ENCODE assay signal across 17 cellular contexts in the genomic region with DNA sequence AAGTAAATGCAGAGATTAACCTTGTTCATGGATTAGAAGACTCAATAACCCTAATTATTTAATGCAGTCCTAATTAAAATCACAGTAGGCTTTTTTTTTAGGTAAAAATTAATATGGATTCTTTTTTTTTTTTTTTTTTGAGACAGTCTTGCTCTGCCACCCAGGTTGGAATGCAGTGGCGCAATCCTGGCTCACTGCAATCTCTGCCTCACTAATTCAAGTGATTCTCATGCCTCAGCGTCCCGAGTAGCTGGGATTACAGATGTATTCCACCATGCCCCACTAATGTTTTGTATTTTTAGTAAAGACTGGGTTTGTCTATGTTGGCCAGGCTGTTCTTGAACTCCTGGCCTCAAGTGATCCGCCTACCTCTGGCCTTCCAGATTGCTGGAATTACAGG.
"Had no signal": no experiment of that assay in that cellular context is flagged by ENCODE, and none has a peak within 500 bp of the region (broad histone marks: within the 10 kb centered on the region; RNA-seq: fewer than 3 reads in every experiment).

No MANE protein-coding gene starts in this region.

- H3K4me3 Mint-ChIP-seq: dendritic cell treated with granulocyte-macrophage colony-stimulating factor and Interleukin-4, amounts not matched to agents 40 ng/mL and 50 ng/mL, for 4 days; effector memory CD8-positive, alpha-beta T cell; naive thymus-derived CD8-positive, alpha-beta T cell; type B pancreatic cell had no signal

- H3K27me3 ChIP-seq: esophagus squamous epithelium, heart left ventricle, neutrophil had no signal

- H3K27ac ChIP-seq: esophagus squamous epithelium, heart left ventricle, neutrophil, psoas muscle, skin epidermis had no signal

- H3K27ac Mint-ChIP-seq: dendritic cell treated with granulocyte-macrophage colony-stimulating factor and Interleukin-4, amounts not matched to agents 40 ng/mL and 50 ng/mL, for 4 days; naive thymus-derived CD8-positive, alpha-beta T cell; type B pancreatic cell had no signal

- H3K9me3 ChIP-seq: esophagus squamous epithelium, neutrophil had no signal

- H3K27me3 Mint-ChIP-seq: dendritic cell treated with granulocyte-macrophage colony-stimulating factor and Interleukin-4, amounts not matched to agents 40 ng/mL and 50 ng/mL, for 4 days; effector memory CD8-positive, alpha-beta T cell; naive thymus-derived CD8-positive, alpha-beta T cell; type B pancreatic cell had no signal

- ATAC-seq: effector memory CD8-positive, alpha-beta T cell; heart left ventricle; mucosa of descending colon; naive thymus-derived CD8-positive, alpha-beta T cell; psoas muscle; sciatic nerve had no signal

- H3K9me3 Mint-ChIP-seq: effector memory CD8-positive, alpha-beta T cell; type B pancreatic cell had no signal

- H3K36me3 ChIP-seq: esophagus squamous epithelium, neutrophil had no signal

- FAIRE-seq: colon, islet of Langerhans, urothelium cell line had no signal

- H3K4me3 ChIP-seq: esophagus squamous epithelium, heart left ventricle, mucosa of descending colon, psoas muscle, skin epidermis had no signal

- DNase-seq: effector memory CD8-positive, alpha-beta T cell; esophagus squamous epithelium; heart left ventricle; hippocampal formation; kidney glomerular epithelial cell; mucosa of descending colon; naive thymus-derived CD8-positive, alpha-beta T cell; psoas muscle; stimulated activated naive CD4-positive, alpha-beta T cell treated with Interleukin-2 at 50 U/mL for 16 hours had no signal
